Comparison of ENCODE assay signal across 8 cellular contexts in the genomic region with DNA sequence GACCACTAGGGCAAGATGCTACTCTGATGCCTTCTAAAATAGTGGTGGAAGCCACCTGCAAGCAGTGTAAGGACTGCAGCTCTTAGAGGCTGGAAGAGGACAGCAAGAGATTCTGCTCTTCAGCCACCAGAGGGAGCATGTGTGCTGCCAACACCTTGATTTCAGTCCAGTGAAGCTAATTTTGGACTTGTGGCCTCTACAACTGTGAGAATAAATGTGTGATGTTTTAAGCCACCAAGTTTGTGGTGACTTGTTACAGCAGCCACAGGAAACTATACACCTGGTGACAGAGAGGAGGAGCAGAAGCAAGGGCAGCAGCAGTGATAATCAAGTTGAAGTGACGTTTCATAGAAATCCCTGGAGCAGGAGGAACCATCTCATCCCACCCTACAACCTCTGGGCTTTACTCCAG. TPM values are rescaled to one million over a fixed set of nuclear protein-coding genes. Genes with fewer than 3 reads are reported as not detected.
A peak's percentile ranks its signal among the peaks of the same experiment; 100 is the strongest.
DNase-seq lines count a peak whose midpoint lies in the region; ATAC-seq, FAIRE-seq and TF ChIP-seq lines count a peak whose summit lies in the region.

No MANE protein-coding gene starts in this region.

- H3K4me3 Mint-ChIP-seq in CD8-positive, alpha-beta memory T cell: no peak overlapping the region
- no peak overlapping the region for H3K4me3 Mint-ChIP-seq in mesothelial cell of epicardium
- no peak overlapping the region for H3K4me3 Mint-ChIP-seq in stimulated activated naive B cell treated with anti-CD40 and anti-IgM and Interleukin-4, amounts not matched to agents 10 μg/mL and 1 μg/mL and 100 μg/mL, for 72 hours

- H2BK12ac ChIP-seq in H1 (ENCODE audit: low read depth, low read length): no peak overlapping the region

- peak; percentile 8 to 64 (median 33) for DNase-seq in CD8-positive, alpha-beta memory T cell
- DNase-seq in GM19238 (ENCODE audit: insufficient read length, low spot score) (peak; percentile 39), NCI-H226 (peak; percentile 40), H1 (ENCODE audit: low read depth in 1 of 2, low spot score in 2 of 2) (peak; percentile 47 to 51), mesothelial cell of epicardium (ENCODE audit: low spot score in 2 of 2, unreplicated experiment in 2 of 2) (peak in 1 of 2 experiments; percentile 48)
- peak; percentile 22 for DNase-seq in activated CD4-positive, alpha-beta T cell treated with anti-CD3 and anti-CD28 coated beads, Interleukin-2, amount 50 U/mL, for 1 hour
- peak; percentile 59 for DNase-seq in stimulated activated naive B cell treated with anti-CD40 and anti-IgM and Interleukin-4, amounts not matched to agents 10 μg/mL and 1 μg/mL and 100 μg/mL, for 72 hours

- H3K23ac ChIP-seq in H1 (ENCODE audit: insufficient read length): no peak overlapping the region

- H2BK120ac ChIP-seq in H1 (replicated peaks; ENCODE audit: low read depth, low read length): no peak overlapping the region

- no peaks in the 10 kb centered on the region for H3K27me3 ChIP-seq in CD8-positive, alpha-beta memory T cell (ENCODE audit: insufficient read depth, low read length, poor library complexity, severe bottlenecking)
- no peaks in the 10 kb centered on the region for H3K27me3 ChIP-seq in H1 (replicated peaks in 1 of 4; ENCODE audit: control insufficient read depth in 3 of 4, extremely low read depth in 1 of 4, insufficient read depth in 3 of 4, low read length in 3 of 4)

- 89% methylated on average over 1 of the region's 1 CpG; no CpG with 5 or more reads in 1 of the 2 experiments for WGBS in H1 (ENCODE audit: extremely low coverage in 1 of 2, insufficient coverage in 1 of 2, insufficient read length in 1 of 2, insufficient replicate concordance in 2 of 2, low coverage in 1 of 2, low lambda C conversion rate in 2 of 2, missing lambda C conversion rate in 1 of 2), 2 experiments

- peak; percentile 93 for FAIRE-seq in H1 (lab: Jason Lieb, UNC)

- TF ChIP-seq CTCF in H1 (IDR thresholded peaks at IDR 0.05; ENCODE audit: control extremely low read depth in 1 of 3, insufficient read depth in 1 of 3, low read depth in 1 of 3, low read length in 3 of 3) (peak; percentile 77 to 99 (median 90)), mesothelial cell of epicardium (IDR thresholded peaks at IDR 0.05; ENCODE audit: unreplicated experiment) (peak; percentile 86)

- H2AK5ac ChIP-seq in H1 (ENCODE audit: low read depth, low read length): no peak overlapping the region

- POLR2A ChIA-PET in CD8-positive, alpha-beta memory T cell (lab: Charles Lee): no interaction called here
- POLR2A ChIA-PET in H1 (lab: Charles Lee; ENCODE audit: partially characterized antibody): interaction anchor here (1.2 kb wide), 2 partner anchors 73 to 403 kb away, joined by 3 to 4 read pairs; no protein-coding TSS in a partner anchor

- no peaks in the 10 kb centered on the region for H3K9me3 Mint-ChIP-seq in CD8-positive, alpha-beta memory T cell
- H3K9me3 Mint-ChIP-seq in mesothelial cell of epicardium: peaks cover 5% of the 10 kb centered on the region
- peaks cover 6 to 8% of the 10 kb centered on the region in 2 donors for H3K9me3 Mint-ChIP-seq in stimulated activated naive B cell treated with anti-CD40 and anti-IgM and Interleukin-4, amounts not matched to agents 10 μg/mL and 1 μg/mL and 100 μg/mL, for 72 hours

- H3K4me1 ChIP-seq in CD8-positive, alpha-beta memory T cell (ENCODE audit: insufficient read depth, low read length): no peaks in the 10 kb centered on the region
- H3K4me1 ChIP-seq in H1 (replicated peaks in 1 of 4; ENCODE audit: control insufficient read depth in 3 of 4, insufficient read depth in 4 of 4, low read length in 3 of 4): peaks cover 0 to 6% (median 0%) of the 10 kb centered on the region in 4 experiments; a peak in 1 of 7 replicates

- peaks cover 0 to 3% (median 1%) of the 10 kb centered on the region in 3 donors for H3K4me1 Mint-ChIP-seq in CD8-positive, alpha-beta memory T cell
- H3K4me1 Mint-ChIP-seq in mesothelial cell of epicardium: peaks cover 12% of the 10 kb centered on the region
- peaks cover 4 to 14% of the 10 kb centered on the region in 2 donors for H3K4me1 Mint-ChIP-seq in stimulated activated naive B cell treated with anti-CD40 and anti-IgM and Interleukin-4, amounts not matched to agents 10 μg/mL and 1 μg/mL and 100 μg/mL, for 72 hours

- H3K14ac ChIP-seq in H1 (ENCODE audit: insufficient read length): no peak overlapping the region

- peaks cover 8 to 9% of the 10 kb centered on the region in 2 donors for H3K27me3 Mint-ChIP-seq in CD8-positive, alpha-beta memory T cell
- no peaks in the 10 kb centered on the region for H3K27me3 Mint-ChIP-seq in mesothelial cell of epicardium (ENCODE audit: low read depth)
- H3K27me3 Mint-ChIP-seq in stimulated activated naive B cell treated with anti-CD40 and anti-IgM and Interleukin-4, amounts not matched to agents 10 μg/mL and 1 μg/mL and 100 μg/mL, for 72 hours: peaks cover 0 to 4% of the 10 kb centered on the region in 2 donors

- no peak overlapping the region for H3K56ac ChIP-seq in H1 (replicated peaks; ENCODE audit: insufficient read length, low read depth, low read length)

- H3K79me2 ChIP-seq in H1 (ENCODE audit: control insufficient read depth in 1 of 2, insufficient read depth in 2 of 2, low read length in 2 of 2): no peaks in the 10 kb centered on the region

- H2BK20ac ChIP-seq in H1 (ENCODE audit: low read length): no peak overlapping the region

- no peak for TF ChIP-seq EP300 in H1 (IDR thresholded peaks at IDR 0.05; ENCODE audit: borderline replicate concordance in 1 of 2, low read depth in 2 of 2, low read length in 2 of 2)

- no peak for TF ChIP-seq POLR2A in H1 (IDR thresholded peaks at IDR 0.05; ENCODE audit: control extremely low read depth in 1 of 2, low read depth in 2 of 2, low read length in 2 of 2)

- H4K8ac ChIP-seq in H1 (ENCODE audit: extremely low read depth, insufficient read depth, low read length): no peak overlapping the region

- no peak overlapping the region for H2BK5ac ChIP-seq in H1 (ENCODE audit: low read depth, low read length)

- H3K27ac Mint-ChIP-seq in CD8-positive, alpha-beta memory T cell: no peak overlapping the region
- H3K27ac Mint-ChIP-seq in mesothelial cell of epicardium: no peak overlapping the region
- no peak overlapping the region for H3K27ac Mint-ChIP-seq in stimulated activated naive B cell treated with anti-CD40 and anti-IgM and Interleukin-4, amounts not matched to agents 10 μg/mL and 1 μg/mL and 100 μg/mL, for 72 hours

- H3K4ac ChIP-seq in H1 (replicated peaks; ENCODE audit: insufficient read length, low read depth, low read length): no peak overlapping the region

- no peak overlapping the region for H3K9ac ChIP-seq in H1 (replicated peaks in 1 of 4; ENCODE audit: extremely low read depth in 1 of 4, low read depth in 3 of 4, low read length in 3 of 4)

- no peaks in the 10 kb centered on the region for H4K20me1 ChIP-seq in H1 (replicated peaks in 1 of 2; ENCODE audit: control insufficient read depth in 1 of 2, insufficient read depth in 2 of 2, low read length in 2 of 2)

- H3K79me1 ChIP-seq in H1 (ENCODE audit: low read depth, low read length): no peaks in the 10 kb centered on the region

- CTCF ChIA-PET in CD8-positive, alpha-beta memory T cell (lab: Charles Lee): interaction anchor here (0.8 to 2.5 kb wide), 27 partner anchors 10 to 383 kb away, joined by 3 to 19 read pairs (median 4); partner anchors contain the start of gene FGFBP2
- CTCF ChIA-PET in H1 (lab: Charles Lee; ENCODE audit: partially characterized antibody): interaction anchor here (0.6 to 6.3 kb wide), 64 partner anchors 8 to 445 kb away, joined by 3 to 150 read pairs (median 6); partner anchors contain the start of genes CD38, FGFBP1 and FGFBP2

- no peaks in the 10 kb centered on the region for H3K36me3 ChIP-seq in CD8-positive, alpha-beta memory T cell (ENCODE audit: insufficient read depth, low read length)
- no peaks in the 10 kb centered on the region for H3K36me3 ChIP-seq in H1 (ENCODE audit: control insufficient read depth in 2 of 4, insufficient read depth in 4 of 4, low read length in 3 of 4)

- no peak overlapping the region for H3K18ac ChIP-seq in H1 (ENCODE audit: extremely low read depth, low read length)

- no peak overlapping the region for H3K27ac ChIP-seq in CD8-positive, alpha-beta memory T cell (ENCODE audit: low read depth, low read length)
- no peak overlapping the region for H3K27ac ChIP-seq in H1 (ENCODE audit: low read depth, low read length)

- no peaks in the 10 kb centered on the region for H3K9me3 ChIP-seq in CD8-positive, alpha-beta memory T cell (ENCODE audit: low read length)
- peaks cover 3 to 4% of the 10 kb centered on the region in 2 experiments; a peak in 3 of 4 replicates for H3K9me3 ChIP-seq in H1 (ENCODE audit: insufficient read depth in 2 of 2, low read depth in 1 of 2, low read length in 1 of 2)

- H2AFZ ChIP-seq in H1 (ENCODE audit: low read length): no peak overlapping the region

- TF ChIP-seq RAD21 in H1 (IDR thresholded peaks at IDR 0.05 in 1 of 2, conservative IDR thresholded peaks at IDR 0.05 in 1 of 2; ENCODE audit: low read depth in 2 of 2, low read length in 2 of 2): peak; percentile 89 to 90

- H4K91ac ChIP-seq in H1 (replicated peaks; ENCODE audit: insufficient read length, low read length): no peak overlapping the region

- H2BK15ac ChIP-seq in H1 (ENCODE audit: low read length): no peak overlapping the region

- H3K4me2 ChIP-seq in H1 (ENCODE audit: insufficient read depth in 1 of 2, low read depth in 2 of 2, low read length in 2 of 2): no peak overlapping the region

- H3K4me3 ChIP-seq in CD8-positive, alpha-beta memory T cell (ENCODE audit: low read length): no peak overlapping the region
- H3K4me3 ChIP-seq in H1 (ENCODE audit: extremely low read depth in 1 of 4, insufficient read depth in 2 of 4, low read depth in 3 of 4, low read length in 4 of 4): no peak overlapping the region

- no peak overlapping the region for H4K5ac ChIP-seq in H1 (ENCODE audit: insufficient read length, low read depth, low read length)

- ATAC-seq in HG03159 (IDR thresholded peaks at IDR 0.05; ENCODE audit: unreplicated experiment): peak; percentile 95
- peak; percentile 96 to 98 for ATAC-seq in stimulated activated naive B cell treated with anti-CD40 and anti-IgM and Interleukin-4, amounts not matched to agents 10 μg/mL and 1 μg/mL and 100 μg/mL, for 72 hours (replicated peaks)

- H3K23me2 ChIP-seq in H1 (ENCODE audit: low read depth, low read length): no peaks in the 10 kb centered on the region

- H3K36me3 Mint-ChIP-seq in CD8-positive, alpha-beta memory T cell: no peaks in the 10 kb centered on the region
- H3K36me3 Mint-ChIP-seq in mesothelial cell of epicardium: no peaks in the 10 kb centered on the region
- peaks cover 4 to 5% of the 10 kb centered on the region in 2 donors for H3K36me3 Mint-ChIP-seq in stimulated activated naive B cell treated with anti-CD40 and anti-IgM and Interleukin-4, amounts not matched to agents 10 μg/mL and 1 μg/mL and 100 μg/mL, for 72 hours

RNA-seq across cellular contexts. Expression of gene FGFBP1, which starts 55.9 kb away (rescaled TPM):
- total RNA-seq in CD8-positive, alpha-beta memory T cell: not detected
- polyA plus RNA-seq in CD8-positive, alpha-beta memory T cell: not detected
- total RNA-seq in H1 (2021; fragmentation: NEBNext Ultra II Directional; extraction: Animal tissue kit (Norgen Biotek cat#: 25700)): 0.20 and 0.38 TPM in 2 replicates
- polyA plus RNA-seq in H1 (2011; rRNA removed): 0.06 and 0.17 TPM in 2 replicates
- 0.10 TPM for polyA plus RNA-seq in H1 (2011; cell fraction: cytosol; rRNA removed)
- not detected for polyA plus RNA-seq in H1 (2011; cell fraction: nucleus; rRNA removed)
- polyA plus RNA-seq in H1 (2012, experiment 1 of 2): 0.15 to 0.23 TPM (median 0.17 TPM) in 3 of 4 replicates, not detected in the other
- not detected for polyA plus RNA-seq in H1 (2012, experiment 2 of 2)
- 0.91 TPM for polyA plus RNA-seq in H1 (2013, experiment 1 of 2)
- polyA plus RNA-seq in H1 (2013, experiment 2 of 2): 1.5 TPM
- polyA minus RNA-seq in H1 (2011; rRNA and poly(A)+ RNA removed): 0.13 and 0.24 TPM in 2 replicates
- polyA minus RNA-seq in H1 (2011; cell fraction: cytosol; rRNA and poly(A)+ RNA removed): not detected
- not detected for polyA minus RNA-seq in H1 (2011; cell fraction: nucleus; rRNA and poly(A)+ RNA removed)
- 0.96 to 1.6 TPM (median 1.2 TPM) in 3 replicates for total RNA-seq in mesothelial cell of epicardium
